19 cellular contexts compared by ENCODE assay signal in genomic region chr13:26693749-26694463, GRCh38.
"Had no signal": no experiment of that assay in that cellular context is flagged by ENCODE, and none has a peak within 500 bp of the region (broad histone marks: within the 10 kb centered on the region; RNA-seq: fewer than 3 reads in every experiment).

No MANE protein-coding gene starts in this region.

- H3K27ac ChIP-seq: body of pancreas, dorsolateral prefrontal cortex, left ventricle myocardium inferior, tibial artery had no signal

- H3K27ac Mint-ChIP-seq: activated naive CD4-positive, alpha-beta T cell treated with anti-CD3 and anti-CD28 coated beads for 36 hours; activated T-helper 2 cell treated with anti-CD3 and anti-CD28 coated beads, Interferon-gamma antibody, Interleukin-2, Interleukin-4, amounts not matched to agents 10 μg/mL and 5 μg/mL and 100 μg/mL, durations not matched to agents 14 hours and 24 hours and 36 hours; memory B cell; naive thymus-derived CD8-positive, alpha-beta T cell; T-helper 1 cell treated with Interleukin-12 subunit alpha and Interleukin-12 subunit beta and Interleukin-4 antibody, amounts not matched to agents 30 μg/mL and 1 μg/mL, for 36 hours had no signal

- H3K4me3 ChIP-seq: body of pancreas, dorsolateral prefrontal cortex, left ventricle myocardium inferior, tibial artery had no signal

- DNase-seq: activated CD4-positive, alpha-beta T cell treated with anti-CD3 and anti-CD28 coated beads, Interleukin-2, amount 50 U/mL, for 4 hours; activated naive CD4-positive, alpha-beta T cell treated with anti-CD3 and anti-CD28 coated beads for 36 hours; body of pancreas; central memory CD4-positive, alpha-beta T cell; dorsolateral prefrontal cortex; erythroblast; hypothalamus; left ventricle myocardium inferior; naive thymus-derived CD8-positive, alpha-beta T cell; nucleus accumbens; stimulated activated CD4-positive, alpha-beta T cell treated with anti-CD3 and anti-CD28 coated beads, Interleukin-12 subunit alpha, Interleukin-12 subunit beta, amount 100 ng/mL, for 4 hours; stimulated activated CD4-positive, alpha-beta T cell treated with anti-CD3 and anti-CD28 coated beads, Interleukin-1b, Interleukin-23, amount 100 ng/mL, for 48 hours; stimulated activated CD8-positive, alpha-beta memory T cell treated with anti-CD3 and anti-CD28 coated beads, Interleukin-4, amount 100 ng/mL, for 48 hours; stimulated activated naive CD8-positive, alpha-beta T cell treated with anti-CD3 and anti-CD28 coated beads, Interleukin-15, Interleukin-2, amounts not matched to agents 100 U/mL and 50 U/mL, for 24 hours; substantia nigra; tibial artery had no signal

- H3K27me3 ChIP-seq: body of pancreas, dorsolateral prefrontal cortex, tibial artery had no signal

- H3K9me3 ChIP-seq: body of pancreas had no signal

- ATAC-seq: body of pancreas; naive thymus-derived CD8-positive, alpha-beta T cell; stimulated activated naive CD8-positive, alpha-beta T cell treated with anti-CD3 and anti-CD28 coated beads, Interleukin-15, Interleukin-2, amounts not matched to agents 100 U/mL and 50 U/mL, for 24 hours had no signal

- H3K4me3 Mint-ChIP-seq: activated naive CD4-positive, alpha-beta T cell treated with anti-CD3 and anti-CD28 coated beads for 36 hours; memory B cell; naive thymus-derived CD8-positive, alpha-beta T cell; T-helper 1 cell treated with Interleukin-12 subunit alpha and Interleukin-12 subunit beta and Interleukin-4 antibody, amounts not matched to agents 30 μg/mL and 1 μg/mL, for 36 hours had no signal

- H3K4me1 Mint-ChIP-seq: memory B cell had no signal
